In the genomic region with DNA sequence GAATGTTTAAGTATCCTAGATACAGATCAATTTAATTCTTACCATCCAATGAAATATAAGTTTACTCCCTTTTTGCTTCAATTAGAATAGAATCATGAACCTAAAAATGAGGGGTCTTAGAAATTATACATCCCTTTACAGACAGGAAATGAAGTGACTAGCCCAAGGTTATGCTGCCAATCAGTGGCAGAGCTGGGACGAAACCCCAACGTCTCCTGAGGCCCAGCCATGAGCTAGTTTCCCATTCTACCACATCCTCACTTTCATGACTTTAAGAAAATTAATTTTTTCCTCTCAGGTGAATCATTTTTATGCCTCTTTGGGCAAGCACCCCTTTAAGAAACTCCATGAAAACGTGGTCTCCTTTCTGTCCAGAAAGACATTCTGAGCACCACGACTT, we compare ENCODE assay signal across 11 cellular contexts. TPM values are rescaled to one million over a fixed set of nuclear protein-coding genes. Genes with fewer than 3 reads are reported as not detected.
A peak's percentile ranks its signal among the peaks of the same experiment; 100 is the strongest.
DNase-seq lines count a peak whose midpoint lies in the region; ATAC-seq and TF ChIP-seq lines count a peak whose summit lies in the region.
"Had no signal": no experiment of that assay in that cellular context is flagged by ENCODE, and none has a peak within 500 bp of the region (broad histone marks: within the 10 kb centered on the region; RNA-seq: fewer than 3 reads in every experiment).

No MANE protein-coding gene starts in this region.

- no peak overlapping the region for H3K4me3 ChIP-seq in naive thymus-derived CD4-positive, alpha-beta T cell (ENCODE audit: low read length)
- no peak overlapping the region for H3K4me3 ChIP-seq in aorta (ENCODE audit: low read length in 2 of 2)
- H3K4me3 ChIP-seq: K562 had no signal

- DNase-seq in natural killer cell treated with Interleukin-12 subunit alpha and Interleukin-12 subunit beta and Interleukin-15 and Interleukin-18, amount 100 ng/mL, for 72 hours (ENCODE audit: low spot score), result no peak
- DNase-seq in natural killer cell (no peak), aorta (no peak), HPDE6-E6E7 (ENCODE audit: extremely low spot score) (no peak), hippocampal formation (lab: John Stamatoyannopoulos, UW) (no peak), NOMO-1 (lab: John Stamatoyannopoulos, UW; ENCODE audit: unreplicated experiment in 2 of 2) (no peak)
- no peak for DNase-seq in naive thymus-derived CD4-positive, alpha-beta T cell
- DNase-seq: GOT3; stimulated activated CD8-positive, alpha-beta memory T cell treated with anti-CD3 and anti-CD28 coated beads, Interleukin-4, amount 100 ng/mL, for 48 hours had no signal

- H3K27ac Mint-ChIP-seq in natural killer cell treated with Interleukin-12 subunit alpha and Interleukin-12 subunit beta and Interleukin-15 and Interleukin-18, amount 100 ng/mL, for 72 hours, result peak overlapping the region; percentile 56 to 74
- H3K27ac Mint-ChIP-seq in natural killer cell, result no peak overlapping the region
- H3K27ac Mint-ChIP-seq in activated T-helper 17 cell treated with anti-CD3 and anti-CD28 coated beads, Interleukin-2, amount 50 U/mL, for 72 hours, result peak overlapping the region; percentile 92
- peak overlapping the region; percentile 68 to 96 (median 83) for H3K27ac Mint-ChIP-seq in naive thymus-derived CD4-positive, alpha-beta T cell

- no peaks in the 10 kb centered on the region for H3K27me3 ChIP-seq in naive thymus-derived CD4-positive, alpha-beta T cell (ENCODE audit: control insufficient read depth in 2 of 2, insufficient read depth in 2 of 2, low read length in 2 of 2)
- no peaks in the 10 kb centered on the region for H3K27me3 ChIP-seq in aorta (ENCODE audit: control insufficient read depth in 1 of 2, insufficient read depth in 2 of 2, low read length in 1 of 2)

- H3K27me3 Mint-ChIP-seq in natural killer cell treated with Interleukin-12 subunit alpha and Interleukin-12 subunit beta and Interleukin-15 and Interleukin-18, amount 100 ng/mL, for 72 hours, result peaks cover 8 to 15% of the 10 kb centered on the region in 2 donors
- H3K27me3 Mint-ChIP-seq in natural killer cell (ENCODE audit: low read depth in 2 of 2), result peaks cover 12 to 37% of the 10 kb centered on the region in 2 donors
- no peaks in the 10 kb centered on the region for H3K27me3 Mint-ChIP-seq in activated T-helper 17 cell treated with anti-CD3 and anti-CD28 coated beads, Interleukin-2, amount 50 U/mL, for 72 hours
- H3K27me3 Mint-ChIP-seq in naive thymus-derived CD4-positive, alpha-beta T cell, result peaks cover 0 to 5% (median 0%) of the 10 kb centered on the region in 5 donors

- no peak for TF ChIP-seq CTCF in natural killer cell (IDR thresholded peaks at IDR 0.05)

- no peak for ATAC-seq in natural killer cell treated with Interleukin-12 subunit alpha and Interleukin-12 subunit beta and Interleukin-15 and Interleukin-18, amount 100 ng/mL, for 72 hours
- ATAC-seq in natural killer cell (no peak), aorta (ENCODE audit: low FRiP score) (no peak)
- ATAC-seq in activated T-helper 17 cell treated with anti-CD3 and anti-CD28 coated beads, Interleukin-2, amount 50 U/mL, for 72 hours (replicated peaks), result peak; percentile 84
- ATAC-seq in naive thymus-derived CD4-positive, alpha-beta T cell, result no peak
- ATAC-seq: K562 had no signal

- intact Hi-C loops in natural killer cell (cut with micrococcal nuclease), result no loop called here
- intact Hi-C loops in naive thymus-derived CD4-positive, alpha-beta T cell (cut with micrococcal nuclease), result loop anchor here in 1 of 2 donors (1.0 to 5.0 kb wide), 2 partner anchors 8 to 1568 kb away; no protein-coding TSS in a partner anchor
- intact Hi-C loops in aorta (cut with DNase I), result loop anchor here in 1 of 2 donors (5.0 kb wide), 1 partner anchor 37 kb away; no protein-coding TSS in a partner anchor

- no peaks in the 10 kb centered on the region for H3K36me3 Mint-ChIP-seq in natural killer cell treated with Interleukin-12 subunit alpha and Interleukin-12 subunit beta and Interleukin-15 and Interleukin-18, amount 100 ng/mL, for 72 hours
- no peaks in the 10 kb centered on the region for H3K36me3 Mint-ChIP-seq in natural killer cell
- peaks cover 8% of the 10 kb centered on the region for H3K36me3 Mint-ChIP-seq in activated T-helper 17 cell treated with anti-CD3 and anti-CD28 coated beads, Interleukin-2, amount 50 U/mL, for 72 hours (ENCODE audit: low read depth)
- H3K36me3 Mint-ChIP-seq in naive thymus-derived CD4-positive, alpha-beta T cell, result peaks cover 0 to 32% (median 3%) of the 10 kb centered on the region in 5 donors

- POLR2A ChIA-PET in naive thymus-derived CD4-positive, alpha-beta T cell (lab: Charles Lee), result interaction anchor here (1.8 to 5.6 kb wide), 3 partner anchors 7 to 16 kb away, joined by 4 to 28 read pairs (median 5); no protein-coding TSS in a partner anchor

- 11 to 18% methylated on average over 4 of the region's 4 CpGs for WGBS in aorta, 2 donors

- CTCF ChIA-PET in naive thymus-derived CD4-positive, alpha-beta T cell (lab: Charles Lee), result no interaction called here

- H3K4me1 ChIP-seq in naive thymus-derived CD4-positive, alpha-beta T cell (ENCODE audit: control insufficient read depth in 2 of 2, insufficient read depth in 2 of 2, low read length in 2 of 2), result peaks cover 50 to 53% of the 10 kb centered on the region in 2 donors
- H3K4me1 ChIP-seq in aorta (ENCODE audit: control insufficient read depth in 1 of 2, insufficient read depth in 2 of 2, low read length in 2 of 2), result peaks cover 11 to 22% of the 10 kb centered on the region in 2 donors

- H3K27ac ChIP-seq in naive thymus-derived CD4-positive, alpha-beta T cell (ENCODE audit: low read depth, low read length), result peak overlapping the region; percentile 38
- H3K27ac ChIP-seq in aorta (ENCODE audit: low read depth in 1 of 2, low read length in 2 of 2), result peak overlapping the region; percentile 36 to 87

- no peaks in the 10 kb centered on the region for H3K9me3 Mint-ChIP-seq in natural killer cell treated with Interleukin-12 subunit alpha and Interleukin-12 subunit beta and Interleukin-15 and Interleukin-18, amount 100 ng/mL, for 72 hours
- H3K9me3 Mint-ChIP-seq in natural killer cell, result no peaks in the 10 kb centered on the region
- no peaks in the 10 kb centered on the region for H3K9me3 Mint-ChIP-seq in activated T-helper 17 cell treated with anti-CD3 and anti-CD28 coated beads, Interleukin-2, amount 50 U/mL, for 72 hours
- no peaks in the 10 kb centered on the region for H3K9me3 Mint-ChIP-seq in naive thymus-derived CD4-positive, alpha-beta T cell

- H3K4me1 Mint-ChIP-seq in natural killer cell treated with Interleukin-12 subunit alpha and Interleukin-12 subunit beta and Interleukin-15 and Interleukin-18, amount 100 ng/mL, for 72 hours (ENCODE audit: low read depth in 2 of 2), result peaks cover 28 to 41% of the 10 kb centered on the region in 2 donors
- H3K4me1 Mint-ChIP-seq in natural killer cell, result peaks cover under 1 to 4% of the 10 kb centered on the region in 2 donors
- peaks cover 66% of the 10 kb centered on the region for H3K4me1 Mint-ChIP-seq in activated T-helper 17 cell treated with anti-CD3 and anti-CD28 coated beads, Interleukin-2, amount 50 U/mL, for 72 hours
- H3K4me1 Mint-ChIP-seq in naive thymus-derived CD4-positive, alpha-beta T cell, result peaks cover 42 to 85% (median 82%) of the 10 kb centered on the region in 7 donors

- no peaks in the 10 kb centered on the region for H3K36me3 ChIP-seq in naive thymus-derived CD4-positive, alpha-beta T cell (ENCODE audit: control insufficient read depth in 2 of 3, insufficient read depth in 3 of 3, low read length in 3 of 3)
- no peaks in the 10 kb centered on the region for H3K36me3 ChIP-seq in aorta (ENCODE audit: control insufficient read depth in 1 of 2, insufficient read depth in 2 of 2, low read length in 1 of 2)

- no peaks in the 10 kb centered on the region for H3K9me3 ChIP-seq in naive thymus-derived CD4-positive, alpha-beta T cell (ENCODE audit: control insufficient read depth in 2 of 3, low read length in 3 of 3)
- H3K9me3 ChIP-seq in aorta (ENCODE audit: control insufficient read depth, low read length), result no peaks in the 10 kb centered on the region

- H3K4me3 Mint-ChIP-seq in natural killer cell treated with Interleukin-12 subunit alpha and Interleukin-12 subunit beta and Interleukin-15 and Interleukin-18, amount 100 ng/mL, for 72 hours, result peak overlapping the region; percentile 25
- H3K4me3 Mint-ChIP-seq in natural killer cell, result no peak overlapping the region
- peak overlapping the region; percentile 87 for H3K4me3 Mint-ChIP-seq in activated T-helper 17 cell treated with anti-CD3 and anti-CD28 coated beads, Interleukin-2, amount 50 U/mL, for 72 hours
- peak overlapping the region; percentile 23 to 81 (median 62) for H3K4me3 Mint-ChIP-seq in naive thymus-derived CD4-positive, alpha-beta T cell

RNA-seq across cellular contexts. Expression of gene LRIG1, which starts 11.2 kb away (rescaled TPM):
- 10 to 100 TPM; 21.6 to 41.1 TPM for total RNA-seq in natural killer cell treated with Interleukin-12 subunit alpha and Interleukin-12 subunit beta and Interleukin-15 and Interleukin-18, amount 100 ng/mL, for 72 hours
- total RNA-seq in natural killer cell, result 10 to 100 TPM in 1 of 3 donors, 1 to 10 TPM in 2; 5.5 to 10.6 (median 8.5) TPM
- 10 to 100 TPM; 43.3 to 54.1 TPM for total RNA-seq in activated T-helper 17 cell treated with anti-CD3 and anti-CD28 coated beads, Interleukin-2, amount 50 U/mL, for 72 hours
- 10 to 100 TPM; 28.5 to 46.3 (median 34.4) TPM for total RNA-seq in naive thymus-derived CD4-positive, alpha-beta T cell
- polyA plus RNA-seq in naive thymus-derived CD4-positive, alpha-beta T cell, result 10 to 100 TPM; 14.5 to 35.2 TPM
- 100 to 1,000 TPM in 1 of 2 donors, 10 to 100 TPM in 1; 75.7 to 115 TPM for total RNA-seq in aorta
- polyA plus RNA-seq in aorta, result 10 to 100 TPM; 15.0 to 62.1 TPM

Comparison
In these comparisons a context has a peak if more than half of its experiments do, and no peak if none do; other contexts are left out.
1. H3K27ac Mint-ChIP-seq: peak in natural killer cell treated with Interleukin-12 subunit alpha and Interleukin-12 subunit beta and Interleukin-15 and Interleukin-18, amount 100 ng/mL, for 72 hours (2 of 2), activated T-helper 17 cell treated with anti-CD3 and anti-CD28 coated beads, Interleukin-2, amount 50 U/mL, for 72 hours (single experiment) and naive thymus-derived CD4-positive, alpha-beta T cell (9 of 9); none in natural killer cell (0 of 2).